8 cellular contexts compared by ENCODE assay signal in the genomic region with DNA sequence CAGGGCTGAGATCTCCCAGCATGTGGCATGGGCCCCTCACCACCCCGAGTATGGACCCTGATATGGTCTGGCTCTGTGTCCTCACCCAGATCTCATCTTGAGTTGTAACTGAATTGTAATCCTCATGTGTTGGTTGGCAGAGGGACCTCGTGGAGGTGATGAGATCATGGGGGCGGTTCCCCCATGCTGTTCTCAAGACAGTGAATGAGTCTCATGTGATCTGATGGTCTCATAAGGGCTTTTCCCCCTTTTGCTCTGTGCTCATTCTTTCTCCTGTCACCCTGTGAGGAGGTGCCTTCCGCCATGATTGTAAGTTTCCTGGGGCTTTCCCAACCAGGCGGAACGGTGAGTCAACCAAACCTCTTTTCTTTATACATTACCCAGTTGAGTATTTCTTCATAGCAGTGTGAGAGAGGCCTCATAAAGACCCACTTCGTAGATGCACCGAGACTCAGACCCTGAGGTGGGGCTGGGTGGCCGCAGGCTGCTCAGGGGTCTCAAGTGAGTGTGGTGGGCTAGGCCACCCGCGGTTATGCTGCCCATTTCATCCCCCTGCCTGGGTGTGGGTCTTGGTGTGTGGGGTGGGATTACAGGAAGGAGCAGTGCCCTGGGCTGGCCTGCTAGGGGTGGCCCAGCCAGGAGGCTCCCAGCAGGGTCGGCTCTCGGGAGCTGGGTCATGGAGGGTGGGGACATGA. TPM values are rescaled to one million over a fixed set of nuclear protein-coding genes. Genes with fewer than 3 reads are reported as not detected.
DNase-seq lines count a peak whose midpoint lies in the region; ATAC-seq and TF ChIP-seq lines count a peak whose summit lies in the region.

No MANE protein-coding gene starts in this region.

- peaks cover 10 to 31% (median 11%) of the 10 kb centered on the region in 3 donors for H3K4me1 ChIP-seq in esophagus squamous epithelium

- 17 to 32% methylated on average over 6 to 7 of the region's 13 CpGs for WGBS in esophagus squamous epithelium, 2 donors

- intact Hi-C loops in esophagus squamous epithelium (cut with DNase I) = no loop called here

- TF ChIP-seq CTCF in esophagus squamous epithelium (IDR thresholded peaks at IDR 0.05) = no peak

- no peak overlapping the region for H3K27ac ChIP-seq in esophagus squamous epithelium

- H3K4me3 ChIP-seq in esophagus squamous epithelium = no peak overlapping the region

- TF ChIP-seq POLR2A in esophagus squamous epithelium (IDR thresholded peaks at IDR 0.05) = no peak

- H3K9me3 ChIP-seq in esophagus squamous epithelium = no peaks in the 10 kb centered on the region

- no peaks in the 10 kb centered on the region for H3K36me3 Mint-ChIP-seq in central memory CD8-positive, alpha-beta T cell (ENCODE audit: insufficient read depth)

- H3K9me3 Mint-ChIP-seq in central memory CD8-positive, alpha-beta T cell = no peaks in the 10 kb centered on the region

- H3K27me3 Mint-ChIP-seq in central memory CD8-positive, alpha-beta T cell = no peaks in the 10 kb centered on the region

- H3K4me1 Mint-ChIP-seq in central memory CD8-positive, alpha-beta T cell = peaks cover 11% of the 10 kb centered on the region

- H3K27ac Mint-ChIP-seq in central memory CD8-positive, alpha-beta T cell (ENCODE audit: low read depth) = no peak overlapping the region

- DNase-seq in T-helper 22 cell (ENCODE audit: low read depth) (peak; percentile 38), esophagus squamous epithelium (lab: John Stamatoyannopoulos, UW) (no peak), GM03348 (ENCODE audit: low spot score) (no peak), DMS 273 treated with DMSO at 0.1 percent for 48 hours (lab: John Stamatoyannopoulos, UW) (no peak)
- DNase-seq in central memory CD8-positive, alpha-beta T cell (ENCODE audit: low spot score in 2 of 2) = no peak
- DNase-seq in stimulated activated CD4-positive, alpha-beta T cell treated with anti-CD3 and anti-CD28 coated beads, Interleukin-4, amount 100 ng/mL, for 48 hours (ENCODE audit: low read depth in 2 of 2) = peak; percentile 47 to 74

- H3K4me3 Mint-ChIP-seq in central memory CD8-positive, alpha-beta T cell = no peak overlapping the region

- H3K36me3 ChIP-seq in esophagus squamous epithelium = no peaks in the 10 kb centered on the region

- ATAC-seq in GM18867 (IDR thresholded peaks at IDR 0.05; ENCODE audit: unreplicated experiment) (peak; percentile 54), HG03060 (IDR thresholded peaks at IDR 0.05; ENCODE audit: low read depth, unreplicated experiment) (peak; percentile 66)
- peak; percentile 68 for ATAC-seq in central memory CD8-positive, alpha-beta T cell (replicated peaks; ENCODE audit: extremely low read depth, poor library complexity, severe bottlenecking)

- H3K27me3 ChIP-seq in esophagus squamous epithelium = peaks cover 0 to 26% (median 0%) of the 10 kb centered on the region in 4 donors

RNA-seq across cellular contexts. Expression of gene GATA5, which starts 26.2 kb away (rescaled TPM):
- under 1 TPM in 2 of 4 donors, not detected in 2; 0.19 to 0.85 TPM for total RNA-seq in esophagus squamous epithelium

Comparison
In these comparisons a context has a peak if more than half of its experiments do, and no peak if none do; other contexts are left out.
1. DNase-seq: peak in T-helper 22 cell (single experiment) and stimulated activated CD4-positive, alpha-beta T cell treated with anti-CD3 and anti-CD28 coated beads, Interleukin-4, amount 100 ng/mL, for 48 hours (2 of 2); none in central memory CD8-positive, alpha-beta T cell (0 of 2), esophagus squamous epithelium (single experiment), GM03348 (single experiment) and DMS 273 treated with DMSO at 0.1 percent for 48 hours (single experiment).
2. Peak in every context shown above with its lines, with median percentiles within 50 percentile points of each other: ATAC-seq.